Comparison of ENCODE assay signal across 8 cellular contexts in the genomic region with DNA sequence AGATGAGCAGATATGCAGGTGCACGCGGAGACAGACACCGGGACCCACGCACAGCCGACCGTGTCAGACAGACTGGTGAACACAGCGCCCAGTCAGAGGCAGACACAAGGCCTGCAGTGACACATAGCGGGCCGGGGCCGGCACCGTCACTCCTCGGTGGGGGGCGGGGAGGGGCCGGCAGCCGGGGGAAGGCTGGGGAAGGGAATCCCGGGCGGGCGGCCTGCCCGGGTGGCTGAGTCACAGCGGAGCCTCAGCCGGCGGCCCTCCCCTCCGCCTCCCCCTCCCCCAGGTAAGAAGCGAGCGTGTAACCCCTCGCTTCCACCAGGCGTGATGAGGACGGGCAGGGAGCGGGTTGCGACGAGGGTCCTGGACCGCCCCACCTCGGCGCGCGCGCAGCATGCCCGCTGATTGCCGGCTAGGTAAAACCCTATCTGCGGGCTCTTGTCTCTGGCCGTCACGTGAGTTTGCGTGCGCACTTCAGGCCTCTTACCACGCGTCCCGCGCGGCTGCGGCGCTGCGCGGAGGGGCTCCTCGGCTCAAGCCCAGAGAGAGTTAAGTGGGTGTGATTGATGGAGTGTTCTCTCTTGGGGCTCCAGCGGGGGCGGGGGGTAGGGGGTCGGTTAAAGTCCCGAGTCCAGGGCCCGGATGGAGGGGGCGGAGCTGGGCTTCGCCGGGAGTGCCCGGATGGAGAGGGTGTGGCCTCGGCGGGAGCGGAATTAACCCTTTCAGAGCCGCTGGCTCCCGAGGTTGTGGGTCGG. TPM values are rescaled to one million over a fixed set of nuclear protein-coding genes. Genes with fewer than 3 reads are reported as not detected.
DNase-seq lines count a peak whose midpoint lies in the region; ATAC-seq and FAIRE-seq lines count a peak whose summit lies in the region.

No MANE protein-coding gene starts in this region.

- H3K9me3 ChIP-seq in mononuclear cell (ENCODE audit: low read depth, low read length) = no peaks in the 10 kb centered on the region

- peak; percentile 17 for ATAC-seq in GM18868 (IDR thresholded peaks at IDR 0.05; ENCODE audit: unreplicated experiment)

- FAIRE-seq in HTR-8/SVneo (lab: Jason Lieb, UNC) = peak; percentile 86

- peak overlapping the region; percentile 84 for H3K4me3 ChIP-seq in mononuclear cell (ENCODE audit: low read length)

- DNase-seq in ACHN = peak; percentile 92
- peak; percentile 79 for DNase-seq in HTR-8/SVneo (ENCODE audit: insufficient read length, low spot score)
- peak; percentile 64 for DNase-seq in NOMO-1 treated with dmso at 0.1 percent for 144 hours (lab: John Stamatoyannopoulos, UW; ENCODE audit: unreplicated experiment)
- peak; percentile 93 for DNase-seq in activated CD8-positive, alpha-beta memory T cell treated with anti-CD3 and anti-CD28 coated beads, Interleukin-2, amount 50 U/mL, for 48 hours
- peak; percentile 90 for DNase-seq in epidermal melanocyte (ENCODE audit: insufficient read length, low spot score)
- DNase-seq in stimulated activated CD8-positive, alpha-beta memory T cell treated with anti-CD3 and anti-CD28 coated beads, Interleukin-4, amount 100 ng/mL, for 1 hour (ENCODE audit: low read depth in 2 of 2, low spot score in 1 of 2) = peak; percentile 87 to 90

- in situ Hi-C loops in ACHN (cut with HindIII; ENCODE audit: low pct_ligation_motif_present, low pct_unique_long_range_greater_than_20kb, low sequenced_read_pairs) = no loop called here

- no peaks in the 10 kb centered on the region for H3K27me3 ChIP-seq in mononuclear cell (ENCODE audit: insufficient read depth, low read length)

- H3K4me1 ChIP-seq in mononuclear cell (ENCODE audit: insufficient read depth, low read length) = peaks cover 67% of the 10 kb centered on the region

RNA-seq across cellular contexts. Expression of gene KDM6B, which starts 7.8 kb away (rescaled TPM):
- 88.1 TPM for total RNA-seq in mononuclear cell

RNA-seq across cellular contexts. Expression of gene TMEM88, which starts 13.1 kb away (rescaled TPM):
- total RNA-seq in mononuclear cell = 8.5 TPM

RNA-seq across cellular contexts. Expression of gene NAA38, which starts 15.6 kb away (rescaled TPM):
- 14.0 TPM for total RNA-seq in mononuclear cell

RNA-seq across cellular contexts. Expression of gene CYB5D1, which starts 16.0 kb away (rescaled TPM):
- 8.8 TPM for total RNA-seq in mononuclear cell

RNA-seq across cellular contexts. Expression of gene CHD3, which starts 46.8 kb away (rescaled TPM):
- 96.4 TPM for total RNA-seq in mononuclear cell

Comparison
In these comparisons a context has a peak if more than half of its experiments do, and no peak if none do; other contexts are left out.
1. Peak in every context shown above with its lines: DNase-seq, ATAC-seq and H3K4me3 ChIP-seq.